27 cellular contexts compared by ENCODE assay signal in the genomic region with DNA sequence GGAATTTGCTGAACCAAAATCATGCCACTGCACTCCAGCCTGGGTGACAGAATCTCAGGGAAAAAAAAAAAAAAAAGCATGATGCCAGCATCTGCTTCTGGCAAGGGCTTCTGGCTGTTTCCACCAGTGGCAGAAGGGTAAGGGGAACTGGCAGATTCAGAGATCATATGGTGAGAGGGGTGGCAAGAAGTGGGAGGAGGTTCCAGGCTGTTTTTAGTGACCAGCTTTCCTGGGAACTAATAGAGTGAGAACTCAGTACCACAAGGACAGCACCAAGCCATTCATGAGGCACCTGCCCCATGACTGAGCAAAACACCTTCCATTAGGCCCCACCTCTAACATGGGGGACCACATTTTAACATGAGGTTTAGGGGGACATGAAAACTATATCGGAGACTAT.
"Had no signal": no experiment of that assay in that cellular context is flagged by ENCODE, and none has a peak within 500 bp of the region (broad histone marks: within the 10 kb centered on the region; RNA-seq: fewer than 3 reads in every experiment).

No MANE protein-coding gene starts in this region.

- H3K4me3 Mint-ChIP-seq: activated CD4-positive, alpha-beta T cell treated with anti-CD3 and anti-CD28 coated beads, Interleukin-2, amount 10 ng/mL, durations not matched to agents 24 days and 14 days; activated CD8-positive, alpha-beta T cell treated with anti-CD3 and anti-CD28 coated beads, Interleukin-2, amount 10 ng/mL, durations not matched to agents 7 days and 5 days; activated naive CD4-positive, alpha-beta T cell treated with anti-CD3 and anti-CD28 coated beads, Interleukin-2, amount 50 U/mL, for 24 hours; activated naive CD8-positive, alpha-beta T cell treated with anti-CD3 and anti-CD28 coated beads, Interleukin-2, amount 10 ng/mL, durations not matched to agents 7 days and 5 days; activated T-cell treated with anti-CD3 and anti-CD28 coated beads, Interleukin-2, amount 50 U/mL, for 24 hours had no signal

- ATAC-seq: activated CD8-positive, alpha-beta T cell treated with anti-CD3 and anti-CD28 coated beads, Interleukin-2, amount 10 ng/mL, durations not matched to agents 7 days and 5 days had no signal

- H3K27me3 Mint-ChIP-seq: activated CD4-positive, alpha-beta T cell treated with anti-CD3 and anti-CD28 coated beads, Interleukin-2, amount 10 ng/mL, durations not matched to agents 24 days and 14 days; activated T-cell treated with anti-CD3 and anti-CD28 coated beads, Interleukin-2, amount 50 U/mL, for 24 hours had no signal

- H3K36me3 Mint-ChIP-seq: activated naive CD4-positive, alpha-beta T cell treated with anti-CD3 and anti-CD28 coated beads, Interleukin-2, amount 50 U/mL, for 24 hours had no signal

- H3K4me1 Mint-ChIP-seq: activated CD4-positive, alpha-beta T cell treated with anti-CD3 and anti-CD28 coated beads, Interleukin-2, amount 10 ng/mL, durations not matched to agents 24 days and 14 days; activated naive CD4-positive, alpha-beta T cell treated with anti-CD3 and anti-CD28 coated beads, Interleukin-2, amount 50 U/mL, for 24 hours; activated naive CD8-positive, alpha-beta T cell treated with anti-CD3 and anti-CD28 coated beads, Interleukin-2, amount 10 ng/mL, durations not matched to agents 7 days and 5 days had no signal

- H3K27ac Mint-ChIP-seq: activated CD4-positive, alpha-beta T cell treated with anti-CD3 and anti-CD28 coated beads, Interleukin-2, amount 10 ng/mL, durations not matched to agents 24 days and 14 days; activated CD8-positive, alpha-beta T cell treated with anti-CD3 and anti-CD28 coated beads, Interleukin-2, amount 10 ng/mL, durations not matched to agents 7 days and 5 days; activated naive CD4-positive, alpha-beta T cell treated with anti-CD3 and anti-CD28 coated beads, Interleukin-2, amount 50 U/mL, for 24 hours; activated naive CD8-positive, alpha-beta T cell treated with anti-CD3 and anti-CD28 coated beads, Interleukin-2, amount 10 ng/mL, durations not matched to agents 7 days and 5 days; activated T-cell treated with anti-CD3 and anti-CD28 coated beads, Interleukin-2, amount 50 U/mL, for 24 hours; activated T-helper 2 cell treated with anti-CD3 and anti-CD28 coated beads, Interferon-gamma antibody, Interleukin-2, Interleukin-4, amounts not matched to agents 10 μg/mL and 5 μg/mL and 100 μg/mL, durations not matched to agents 14 hours and 24 hours and 36 hours had no signal

- H3K9me3 Mint-ChIP-seq: activated naive CD4-positive, alpha-beta T cell treated with anti-CD3 and anti-CD28 coated beads, Interleukin-2, amount 50 U/mL, for 24 hours had no signal

- DNase-seq: activated CD4-positive, alpha-beta T cell treated with anti-CD3 and anti-CD28 coated beads for 1 hour; activated CD4-positive, alpha-beta T cell treated with anti-CD3 and anti-CD28 coated beads, Interleukin-2, amount 10 ng/mL, durations not matched to agents 24 days and 14 days; activated CD4-positive, alpha-beta T cell treated with anti-CD3 and anti-CD28 coated beads, Interleukin-2, amount 50 U/mL, for 48 hours; activated CD4-positive, CD25-positive, alpha-beta regulatory T cell; activated CD8-positive, alpha-beta T cell treated with anti-CD3 and anti-CD28 coated beads, Interleukin-2, amount 10 ng/mL, durations not matched to agents 7 days and 5 days; activated gamma-delta T cell; activated naive CD4-positive, alpha-beta T cell treated with Interleukin-2 at 50 U/mL for 16 hours; activated naive CD8-positive, alpha-beta T cell treated with anti-CD3 and anti-CD28 coated beads, Interleukin-2, amount 10 ng/mL, durations not matched to agents 7 days and 5 days; activated T-cell treated with anti-CD3 and anti-CD28 coated beads, Interleukin-2, amount 50 U/mL, for 24 hours; amygdala; MM.1S; MV-4-11; NCI-H1092; NCI-H1436 treated with DMSO at 0.1 percent for 48 hours; NCI-H187 treated with DMSO at 0.1 percent for 48 hours; NCI-H2081; NCI-H510A; NCI-H526; NCI-H748 treated with DMSO at 0.1 percent for 48 hours; NK-92 treated with Interleukin-12 subunit alpha and Interleukin-12 subunit beta, amount 100 ng/mL, for 24 hours; PC-9; SHP77; SJCRH30; T1000; WERI-Rb-1 had no signal
